In the genomic region with DNA sequence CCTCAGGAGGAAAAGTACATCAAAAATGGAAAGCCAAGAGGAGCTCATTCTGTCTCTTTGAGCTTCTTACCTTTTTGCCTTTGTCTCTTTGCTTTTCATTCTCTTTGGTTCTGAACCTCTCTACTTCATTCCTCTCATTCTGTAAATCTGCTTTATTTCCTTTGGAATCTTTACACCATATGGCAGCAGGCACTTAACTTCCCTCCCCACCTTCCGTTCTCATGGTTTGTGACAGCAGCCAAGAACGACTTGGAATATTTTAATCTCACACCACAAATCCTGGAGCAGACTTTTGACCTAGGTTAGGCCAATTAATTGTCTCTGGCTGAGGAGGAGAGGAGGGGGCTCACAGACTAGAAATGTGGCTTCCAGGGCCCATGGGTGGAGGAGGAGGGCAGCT, we compare ENCODE assay signal across 16 cellular contexts.
DNase-seq lines count a peak whose midpoint lies in the region; ATAC-seq and TF ChIP-seq lines count a peak whose summit lies in the region.
"Had no signal": no experiment of that assay in that cellular context is flagged by ENCODE, and none has a peak within 500 bp of the region (broad histone marks: within the 10 kb centered on the region; RNA-seq: fewer than 3 reads in every experiment).

No MANE protein-coding gene starts in this region.

- ATAC-seq in HG03354 (IDR thresholded peaks at IDR 0.05; ENCODE audit: poor library complexity, severe bottlenecking, unreplicated experiment): no peak
- no peak for ATAC-seq in right cardiac atrium
- ATAC-seq: A549; CD8-positive, alpha-beta T cell; GM12878 had no signal

- H3K27me3 Mint-ChIP-seq in immature natural killer cell (ENCODE audit: low read depth in 3 of 3): peaks cover 0 to 1% (median 0%) of the 10 kb centered on the region in 3 donors

- H3K36me3 ChIP-seq in uterus: no peaks in the 10 kb centered on the region
- H3K36me3 ChIP-seq: BLaER1 treated with 17β-estradiol and CSF1 and Interleukin-3, amounts not matched to agents 10 nM and 100 nM had no signal

- H3K4me3 ChIP-seq in right cardiac atrium (ENCODE audit: low read length) (no peak overlapping the region), uterus (no peak overlapping the region)
- H3K4me3 ChIP-seq: A549; BLaER1 treated with 17β-estradiol and CSF1 and Interleukin-3, amounts not matched to agents 10 nM and 100 nM; GM12878 had no signal

- peaks cover 0 to 3% (median 0%) of the 10 kb centered on the region in 3 donors for H3K36me3 Mint-ChIP-seq in immature natural killer cell
- H3K36me3 Mint-ChIP-seq: CD8-positive, alpha-beta T cell had no signal

- TF ChIP-seq CTCF in uterus (IDR thresholded peaks at IDR 0.05): no peak

- TF ChIP-seq POLR2A in uterus (IDR thresholded peaks at IDR 0.05): no peak

- no peaks in the 10 kb centered on the region for H3K4me1 Mint-ChIP-seq in immature natural killer cell

- 42% methylated on average over 2 of the region's 2 CpGs for WGBS in right cardiac atrium

- no peaks in the 10 kb centered on the region for H3K4me1 ChIP-seq in right cardiac atrium (ENCODE audit: control insufficient read depth, insufficient read depth, low read length)
- H3K4me1 ChIP-seq in uterus: no peaks in the 10 kb centered on the region
- H3K4me1 ChIP-seq: A549; BLaER1 treated with 17β-estradiol and CSF1 and Interleukin-3, amounts not matched to agents 10 nM and 100 nM had no signal

- intact Hi-C loops in right cardiac atrium (cut with DNase I): no loop called here
- intact Hi-C loops in uterus (cut with DNase I; ENCODE audit: low total_unique reads): no loop called here

- peaks cover 6 to 44% (median 12%) of the 10 kb centered on the region in 6 donors for H3K9me3 Mint-ChIP-seq in immature natural killer cell
- H3K9me3 Mint-ChIP-seq: H9 had no signal

- H3K9me3 ChIP-seq in right cardiac atrium (ENCODE audit: control insufficient read depth, low read length) (no peaks in the 10 kb centered on the region), uterus (no peaks in the 10 kb centered on the region)
- H3K9me3 ChIP-seq: A549; BLaER1 treated with 17β-estradiol and CSF1 and Interleukin-3, amounts not matched to agents 10 nM and 100 nM had no signal

- H3K27ac ChIP-seq in right cardiac atrium (ENCODE audit: low read length): no peak overlapping the region
- no peak overlapping the region for H3K27ac ChIP-seq in uterus
- H3K27ac ChIP-seq: 22Rv1; A549; BLaER1 treated with 17β-estradiol and CSF1 and Interleukin-3, amounts not matched to agents 10 nM and 100 nM had no signal

- H3K27ac Mint-ChIP-seq in immature natural killer cell: no peak overlapping the region
- H3K27ac Mint-ChIP-seq: CD8-positive, alpha-beta T cell; H9 had no signal

- DNase-seq in DMS 273 (lab: John Stamatoyannopoulos, UW; ENCODE audit: unreplicated experiment) (peak; percentile 16), DMS 273 treated with DMSO at 0.1 percent for 48 hours (lab: John Stamatoyannopoulos, UW) (no peak), NCI-H82 treated with DMSO at 0.1 percent for 48 hours (lab: John Stamatoyannopoulos, UW; ENCODE audit: unreplicated experiment) (peak; percentile 7), cerebellum (ENCODE audit: low spot score) (peak; percentile 72), right cardiac atrium (no peak), immature natural killer cell (no peak), uterus (no peak)
- DNase-seq: Calu3; CD8-positive, alpha-beta T cell; DMS79 treated with DMSO at 0.1 percent for 48 hours; H9 had no signal

- no peak overlapping the region for H3K4me3 Mint-ChIP-seq in immature natural killer cell
- H3K4me3 Mint-ChIP-seq: CD8-positive, alpha-beta T cell; H9 had no signal

- H3K27me3 ChIP-seq in right cardiac atrium (ENCODE audit: control insufficient read depth, insufficient read depth) (no peaks in the 10 kb centered on the region), uterus (no peaks in the 10 kb centered on the region)
- H3K27me3 ChIP-seq: BLaER1 treated with 17β-estradiol and CSF1 and Interleukin-3, amounts not matched to agents 10 nM and 100 nM had no signal

Comparison
In these comparisons a context has a peak if more than half of its experiments do, and no peak if none do; other contexts are left out.
1. DNase-seq: peak in DMS 273 (single experiment), NCI-H82 treated with DMSO at 0.1 percent for 48 hours (single experiment) and cerebellum (single experiment); none in DMS 273 treated with DMSO at 0.1 percent for 48 hours (single experiment), right cardiac atrium (0 of 3), immature natural killer cell (0 of 3) and uterus (0 of 2).